Comparison of ENCODE assay signal across 19 cellular contexts in the genomic region with DNA sequence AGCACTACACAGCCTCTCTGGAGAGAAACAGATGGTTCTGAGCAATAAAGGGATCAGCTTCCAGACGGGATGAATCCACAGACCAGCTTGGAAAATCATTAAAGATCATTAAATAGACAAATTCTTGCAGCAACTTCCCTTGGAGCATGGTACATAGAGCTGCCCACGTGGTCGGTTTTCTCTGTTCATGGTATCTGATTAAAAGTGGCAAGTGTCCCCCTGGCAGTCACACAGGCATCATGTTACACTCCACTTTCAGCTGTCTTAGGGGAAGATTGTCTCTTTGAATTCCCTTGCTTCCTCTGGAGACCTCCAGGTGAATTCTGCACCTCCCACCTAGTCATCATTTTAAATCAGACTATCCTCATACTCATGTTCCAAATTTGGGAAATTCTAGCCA.
DNase-seq lines count a peak whose midpoint lies in the region; ATAC-seq lines count a peak whose summit lies in the region.
"Had no signal": no experiment of that assay in that cellular context is flagged by ENCODE, and none has a peak within 500 bp of the region (broad histone marks: within the 10 kb centered on the region; RNA-seq: fewer than 3 reads in every experiment).

No MANE protein-coding gene starts in this region.

- no peaks in the 10 kb centered on the region for H3K9me2 ChIP-seq in GM23248 (ENCODE audit: insufficient read depth)

- H3K27me3 ChIP-seq in GM23248 (replicated peaks; ENCODE audit: insufficient read depth): no peaks in the 10 kb centered on the region
- H3K27me3 ChIP-seq: BE2C had no signal

- in situ Hi-C loops in GM23248 (cut with MboI): no loop called here

- no peaks in the 10 kb centered on the region for H3F3A ChIP-seq in GM23248 (ENCODE audit: insufficient read depth)

- H3K36me3 Mint-ChIP-seq in stimulated activated memory B cell treated with anti-CD40 and anti-IgM and Interleukin-4, amounts not matched to agents 10 μg/mL and 1 μg/mL and 100 μg/mL, for 72 hours: peaks cover 55% of the 10 kb centered on the region

- no peak overlapping the region for H3K4me3 ChIP-seq in GM23248
- H3K4me3 ChIP-seq: GM12878, PC-9 had no signal

- H2AFZ ChIP-seq in GM23248: no peak overlapping the region
- H2AFZ ChIP-seq: PC-9 had no signal

- H3K4me2 ChIP-seq in GM23248 (ENCODE audit: unreplicated experiment): no peak overlapping the region
- H3K4me2 ChIP-seq: PC-9 had no signal

- H3K79me2 ChIP-seq in GM23248 (ENCODE audit: insufficient read depth): no peaks in the 10 kb centered on the region

- H3K4me3 Mint-ChIP-seq in stimulated activated memory B cell treated with anti-CD40 and anti-IgM and Interleukin-4, amounts not matched to agents 10 μg/mL and 1 μg/mL and 100 μg/mL, for 72 hours: no peak overlapping the region
- H3K4me3 Mint-ChIP-seq: CD4-positive, CD25-positive, alpha-beta regulatory T cell had no signal

- no peaks in the 10 kb centered on the region for H3K4me1 ChIP-seq in GM23248 (ENCODE audit: insufficient read depth)
- H3K4me1 ChIP-seq: BE2C had no signal

- H3K9me3 ChIP-seq in GM23248 (ENCODE audit: low read depth): no peaks in the 10 kb centered on the region
- H3K9me3 ChIP-seq: BE2C had no signal

- H3K9me3 Mint-ChIP-seq in stimulated activated memory B cell treated with anti-CD40 and anti-IgM and Interleukin-4, amounts not matched to agents 10 μg/mL and 1 μg/mL and 100 μg/mL, for 72 hours: no peaks in the 10 kb centered on the region

- H3K4me1 Mint-ChIP-seq in stimulated activated memory B cell treated with anti-CD40 and anti-IgM and Interleukin-4, amounts not matched to agents 10 μg/mL and 1 μg/mL and 100 μg/mL, for 72 hours: peaks cover 6% of the 10 kb centered on the region

- H3K27ac ChIP-seq in angular gyrus (ENCODE audit: low read depth, low read length) (peak overlapping the region; percentile 30), GM23248 (no peak overlapping the region)
- H3K27ac ChIP-seq: PC-9 had no signal

- peak overlapping the region; percentile 62 for H3K27ac Mint-ChIP-seq in stimulated activated memory B cell treated with anti-CD40 and anti-IgM and Interleukin-4, amounts not matched to agents 10 μg/mL and 1 μg/mL and 100 μg/mL, for 72 hours

- peak; percentile 35 for DNase-seq in NCI-H2029 treated with DMSO at 0.1 percent for 48 hours (lab: John Stamatoyannopoulos, UW)
- no peak for DNase-seq in NCI-H2029 (lab: John Stamatoyannopoulos, UW)
- DNase-seq in NCI-H1436 treated with DMSO at 0.1 percent for 48 hours (lab: John Stamatoyannopoulos, UW): peak; percentile 21
- no peak for DNase-seq in activated CD8-positive, alpha-beta memory T cell treated with anti-CD3 and anti-CD28 coated beads, Interleukin-2, amount 50 U/mL, for 48 hours
- DNase-seq in GM23248: no peak
- DNase-seq: 8988T; BE2C; CD4-positive, CD25-positive, alpha-beta regulatory T cell; COR-L47; EL; GOT3; KG1; NCI-H446 treated with DMSO at 0.1 percent for 48 hours; NCI-H748 treated with DMSO at 0.1 percent for 48 hours; PC-9 had no signal

- H3K27me3 Mint-ChIP-seq in stimulated activated memory B cell treated with anti-CD40 and anti-IgM and Interleukin-4, amounts not matched to agents 10 μg/mL and 1 μg/mL and 100 μg/mL, for 72 hours: no peaks in the 10 kb centered on the region
- H3K27me3 Mint-ChIP-seq: CD4-positive, CD25-positive, alpha-beta regulatory T cell had no signal

- 0 to 2% methylated on average over 3 of the region's 3 CpGs for WGBS in GM23248 (ENCODE audit: low coverage in 1 of 2, low lambda C conversion rate in 2 of 2, missing lambda C conversion rate in 2 of 2), 2 experiments

- no peak overlapping the region for H3K9ac ChIP-seq in GM23248

- no peak for ATAC-seq in stimulated activated memory B cell treated with anti-CD40 and anti-IgM and Interleukin-4, amounts not matched to agents 10 μg/mL and 1 μg/mL and 100 μg/mL, for 72 hours
- ATAC-seq in esophagus mucosa: no peak
- ATAC-seq: GM12878 had no signal

- H3K36me3 ChIP-seq in GM23248 (ENCODE audit: low read depth): no peaks in the 10 kb centered on the region
- H3K36me3 ChIP-seq: BE2C had no signal

- H4K20me1 ChIP-seq in GM23248 (ENCODE audit: insufficient read depth): no peaks in the 10 kb centered on the region

Comparison
In these comparisons a context has a peak if more than half of its experiments do, and no peak if none do; other contexts are left out.
1. DNase-seq: peak in NCI-H2029 treated with DMSO at 0.1 percent for 48 hours (single experiment) and NCI-H1436 treated with DMSO at 0.1 percent for 48 hours (single experiment); none in NCI-H2029 (single experiment), activated CD8-positive, alpha-beta memory T cell treated with anti-CD3 and anti-CD28 coated beads, Interleukin-2, amount 50 U/mL, for 48 hours (single experiment) and GM23248 (single experiment).